ENCODE assay signal across 9 cellular contexts in genomic region chr9:137740311-137740710, GRCh38.
DNase-seq lines count a peak whose midpoint lies in the region; ATAC-seq and TF ChIP-seq lines count a peak whose summit lies in the region.
"Had no signal": no experiment of that assay in that cellular context is flagged by ENCODE, and none has a peak within 500 bp of the region (broad histone marks: within the 10 kb centered on the region; RNA-seq: fewer than 3 reads in every experiment).

No MANE protein-coding gene starts in this region.

- peaks cover 70% of the 10 kb centered on the region for H3K4me1 Mint-ChIP-seq in stimulated activated memory B cell treated with anti-CD40 and anti-IgM and Interleukin-4, amounts not matched to agents 10 μg/mL and 1 μg/mL and 100 μg/mL, for 72 hours
- peaks cover 16% of the 10 kb centered on the region for H3K4me1 Mint-ChIP-seq in glutamatergic neuron (ENCODE audit: low read depth, unreplicated experiment)

- DNase-seq in NCI-H748 (lab: John Stamatoyannopoulos, UW; ENCODE audit: unreplicated experiment) (peak; percentile 39), NCI-H748 treated with DMSO at 0.1 percent for 48 hours (lab: John Stamatoyannopoulos, UW) (no peak), cardiac muscle cell (ENCODE audit: low read depth in 1 of 2, low spot score in 1 of 2) (peak; percentile 59 to 75), glutamatergic neuron (no peak), 8988T (no peak)

- no peaks in the 10 kb centered on the region for H4K20me1 ChIP-seq in OCI-LY3 (ENCODE audit: insufficient read depth, low read length)

- H3K27me3 Mint-ChIP-seq in stimulated activated memory B cell treated with anti-CD40 and anti-IgM and Interleukin-4, amounts not matched to agents 10 μg/mL and 1 μg/mL and 100 μg/mL, for 72 hours, result no peaks in the 10 kb centered on the region
- H3K27me3 Mint-ChIP-seq in glutamatergic neuron (ENCODE audit: unreplicated experiment), result peaks cover 10% of the 10 kb centered on the region
- H3K27me3 Mint-ChIP-seq: central memory CD8-positive, alpha-beta T cell had no signal

- H3K4me3 Mint-ChIP-seq in stimulated activated memory B cell treated with anti-CD40 and anti-IgM and Interleukin-4, amounts not matched to agents 10 μg/mL and 1 μg/mL and 100 μg/mL, for 72 hours, result peak overlapping the region; percentile 79
- H3K4me3 Mint-ChIP-seq in glutamatergic neuron (ENCODE audit: unreplicated experiment), result no peak overlapping the region
- H3K4me3 Mint-ChIP-seq: central memory CD8-positive, alpha-beta T cell had no signal

- no peak overlapping the region for H2AFZ ChIP-seq in OCI-LY3 (ENCODE audit: low read depth, low read length)

- peaks cover 7% of the 10 kb centered on the region for H3K9me3 Mint-ChIP-seq in stimulated activated memory B cell treated with anti-CD40 and anti-IgM and Interleukin-4, amounts not matched to agents 10 μg/mL and 1 μg/mL and 100 μg/mL, for 72 hours
- no peaks in the 10 kb centered on the region for H3K9me3 Mint-ChIP-seq in glutamatergic neuron (ENCODE audit: unreplicated experiment)
- H3K9me3 Mint-ChIP-seq: central memory CD8-positive, alpha-beta T cell had no signal

- H3K4me3 ChIP-seq in OCI-LY3 (ENCODE audit: low read length), result 0 out of 2 replicates have a peak overlapping the region, but pooled peaks have one; percentile 75
- no peak overlapping the region for H3K4me3 ChIP-seq in cardiac muscle cell

- peaks cover 80% of the 10 kb centered on the region for H3K4me1 ChIP-seq in OCI-LY3 (ENCODE audit: low read length)
- peaks cover 5% of the 10 kb centered on the region for H3K4me1 ChIP-seq in cardiac muscle cell (ENCODE audit: low read depth)

- H3K79me2 ChIP-seq in OCI-LY3 (ENCODE audit: low read length), result peaks cover 49% of the 10 kb centered on the region

- no peak for TF ChIP-seq CTCF in OCI-LY3 (IDR thresholded peaks at IDR 0.05; ENCODE audit: low read depth, low read length)
- peak; percentile 15 for TF ChIP-seq CTCF in cardiac muscle cell (IDR thresholded peaks at IDR 0.05; ENCODE audit: low read depth, low read length)
- TF ChIP-seq CTCF in glutamatergic neuron (IDR thresholded peaks at IDR 0.05; ENCODE audit: partially characterized antibody, unreplicated experiment), result no peak

- H3K36me3 ChIP-seq in OCI-LY3 (replicated peaks; ENCODE audit: low read depth, low read length) (peaks cover 57% of the 10 kb centered on the region), cardiac muscle cell (peaks cover 15% of the 10 kb centered on the region)

- peak overlapping the region; percentile 92 for H3K9ac ChIP-seq in OCI-LY3 (ENCODE audit: low read length)

- peak overlapping the region; percentile 87 for H3K4me2 ChIP-seq in OCI-LY3 (ENCODE audit: low read length)

- H3K9me3 ChIP-seq in OCI-LY3 (ENCODE audit: insufficient read depth, low read length) (peaks cover 21% of the 10 kb centered on the region), cardiac muscle cell (ENCODE audit: low read depth) (no peaks in the 10 kb centered on the region)

- ATAC-seq in stimulated activated memory B cell treated with anti-CD40 and anti-IgM and Interleukin-4, amounts not matched to agents 10 μg/mL and 1 μg/mL and 100 μg/mL, for 72 hours, result no peak
- ATAC-seq in HG02852 (IDR thresholded peaks at IDR 0.05; ENCODE audit: unreplicated experiment), result no peak

- peaks cover 56% of the 10 kb centered on the region for H3K36me3 Mint-ChIP-seq in stimulated activated memory B cell treated with anti-CD40 and anti-IgM and Interleukin-4, amounts not matched to agents 10 μg/mL and 1 μg/mL and 100 μg/mL, for 72 hours
- peaks cover 20% of the 10 kb centered on the region for H3K36me3 Mint-ChIP-seq in glutamatergic neuron (ENCODE audit: unreplicated experiment)

- H3K27me3 ChIP-seq in OCI-LY3 (ENCODE audit: low read depth, low read length) (no peaks in the 10 kb centered on the region), cardiac muscle cell (no peaks in the 10 kb centered on the region)

- H3K27ac ChIP-seq in OCI-LY3 (ENCODE audit: low read length), result peak overlapping the region; percentile 98; the same call in 1 of the 2 replicates
- peak overlapping the region; percentile 59 for H3K27ac ChIP-seq in cardiac muscle cell

- peak overlapping the region; percentile 96 for H3K27ac Mint-ChIP-seq in stimulated activated memory B cell treated with anti-CD40 and anti-IgM and Interleukin-4, amounts not matched to agents 10 μg/mL and 1 μg/mL and 100 μg/mL, for 72 hours
- no peak overlapping the region for H3K27ac Mint-ChIP-seq in glutamatergic neuron (ENCODE audit: unreplicated experiment)

Comparison
In these comparisons a context has a peak if more than half of its experiments do, and no peak if none do; other contexts are left out.
1. DNase-seq: peak in NCI-H748 (single experiment) and cardiac muscle cell (2 of 2); none in NCI-H748 treated with DMSO at 0.1 percent for 48 hours (single experiment), glutamatergic neuron (single experiment) and 8988T (single experiment).